ENCODE assay signal across 8 cellular contexts in the genomic region with DNA sequence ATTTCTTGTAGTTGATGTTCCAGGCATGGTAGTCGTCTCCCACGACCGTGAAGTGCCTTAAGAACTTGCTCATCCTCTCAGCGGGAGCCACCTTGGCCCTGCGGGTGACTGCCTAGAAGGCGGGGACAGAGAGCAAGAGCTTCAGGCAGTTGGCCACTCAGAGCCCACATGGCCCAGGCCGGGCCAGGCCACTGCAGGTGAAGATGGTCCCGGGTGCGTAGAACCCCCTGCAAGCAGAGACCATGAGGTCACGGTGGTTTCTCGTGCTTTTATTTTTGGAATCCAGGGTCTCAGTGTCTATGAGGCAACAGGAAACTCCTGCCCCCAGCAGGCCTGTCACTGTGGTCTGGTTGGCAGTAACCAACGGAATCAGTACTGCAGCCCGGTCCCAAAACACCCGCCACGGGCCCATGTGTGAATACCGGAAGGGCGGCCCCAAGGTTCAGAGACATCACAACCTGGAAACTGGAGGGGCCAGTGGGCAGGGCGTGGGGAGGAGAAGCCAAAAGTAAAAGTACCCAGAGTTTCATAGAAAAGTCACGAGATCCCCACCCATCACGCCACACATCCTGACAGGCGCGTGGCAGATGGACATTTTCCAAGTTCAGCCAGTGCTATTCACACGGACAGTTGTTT. TPM values are rescaled to one million over a fixed set of nuclear protein-coding genes. Genes with fewer than 3 reads are reported as not detected.
A peak's percentile ranks its signal among the peaks of the same experiment; 100 is the strongest.
DNase-seq lines count a peak whose midpoint lies in the region; ATAC-seq and TF ChIP-seq lines count a peak whose summit lies in the region.

No MANE protein-coding gene starts in this region.

- no peaks in the 10 kb centered on the region for H3K9me3 Mint-ChIP-seq in dendritic cell treated with granulocyte-macrophage colony-stimulating factor and Interleukin-4, amounts not matched to agents 40 ng/mL and 50 ng/mL, for 4 days
- H3K9me3 Mint-ChIP-seq in neural progenitor cell, result peaks cover 19% of the 10 kb centered on the region

- H3K27me3 Mint-ChIP-seq in dendritic cell treated with granulocyte-macrophage colony-stimulating factor and Interleukin-4, amounts not matched to agents 40 ng/mL and 50 ng/mL, for 4 days, result no peaks in the 10 kb centered on the region
- peaks cover under 1% of the 10 kb centered on the region for H3K27me3 Mint-ChIP-seq in neural progenitor cell (ENCODE audit: insufficient read depth, low read depth)

- H3K27me3 ChIP-seq in OCI-LY1 (ENCODE audit: insufficient read depth, low read length) (no peaks in the 10 kb centered on the region), neural progenitor cell (no peaks in the 10 kb centered on the region)

- H3K4me2 ChIP-seq in OCI-LY1 (ENCODE audit: low read length), result peak overlapping the region; percentile 85
- no peak overlapping the region for H3K4me2 ChIP-seq in neural progenitor cell

- no peaks in the 10 kb centered on the region for H3K9me2 ChIP-seq in OCI-LY1 (ENCODE audit: low read depth, low read length)

- H3K36me3 Mint-ChIP-seq in dendritic cell treated with granulocyte-macrophage colony-stimulating factor and Interleukin-4, amounts not matched to agents 40 ng/mL and 50 ng/mL, for 4 days (ENCODE audit: low read depth), result peaks cover 71% of the 10 kb centered on the region
- H3K36me3 Mint-ChIP-seq in neural progenitor cell, result peaks cover 7% of the 10 kb centered on the region

- peak overlapping the region; percentile 44 for H3K4me3 Mint-ChIP-seq in dendritic cell treated with granulocyte-macrophage colony-stimulating factor and Interleukin-4, amounts not matched to agents 40 ng/mL and 50 ng/mL, for 4 days
- no peak overlapping the region for H3K4me3 Mint-ChIP-seq in neural progenitor cell

- H3K27ac ChIP-seq in OCI-LY1 (ENCODE audit: low read depth, low read length, poor library complexity, severe bottlenecking) (peak overlapping the region; percentile 91), neural progenitor cell (no peak overlapping the region)

- H3K27ac Mint-ChIP-seq in dendritic cell treated with granulocyte-macrophage colony-stimulating factor and Interleukin-4, amounts not matched to agents 40 ng/mL and 50 ng/mL, for 4 days, result peak overlapping the region; percentile 74
- H3K27ac Mint-ChIP-seq in neural progenitor cell, result no peak overlapping the region

- intact Hi-C loops in dendritic cell treated with granulocyte-macrophage colony-stimulating factor and Interleukin-4, amounts not matched to agents 40 ng/mL and 50 ng/mL, for 4 days (cut with micrococcal nuclease), result no loop called here

- peak overlapping the region; percentile 75 for H3K9ac ChIP-seq in OCI-LY1 (ENCODE audit: low read length)
- H3K9ac ChIP-seq in neural progenitor cell, result no peak overlapping the region

- H3K9me3 ChIP-seq in OCI-LY1 (ENCODE audit: low read length) (no peaks in the 10 kb centered on the region), neural progenitor cell (ENCODE audit: low read depth) (no peaks in the 10 kb centered on the region)

- ATAC-seq in GM18517 (IDR thresholded peaks at IDR 0.05; ENCODE audit: unreplicated experiment) (peak; percentile 87), HG02610 (IDR thresholded peaks at IDR 0.05; ENCODE audit: unreplicated experiment) (peak; percentile 90)

- H3K4me1 Mint-ChIP-seq in dendritic cell treated with granulocyte-macrophage colony-stimulating factor and Interleukin-4, amounts not matched to agents 40 ng/mL and 50 ng/mL, for 4 days (ENCODE audit: low read depth), result peaks cover 40% of the 10 kb centered on the region
- H3K4me1 Mint-ChIP-seq in neural progenitor cell, result peaks cover 11% of the 10 kb centered on the region

- H3K4me3 ChIP-seq in OCI-LY1 (ENCODE audit: low read depth, low read length, poor library complexity, severe bottlenecking), result peak overlapping the region; percentile 63
- no peak overlapping the region for H3K4me3 ChIP-seq in neural progenitor cell

- H3K4me1 ChIP-seq in OCI-LY1 (ENCODE audit: insufficient read depth, low read length, severe bottlenecking) (peaks cover 59% of the 10 kb centered on the region), neural progenitor cell (no peaks in the 10 kb centered on the region)

- H3K79me2 ChIP-seq in OCI-LY1 (ENCODE audit: insufficient read depth, low read length), result peaks cover 6% of the 10 kb centered on the region; the same call in 1 of the 2 replicates
- no peaks in the 10 kb centered on the region for H3K79me2 ChIP-seq in neural progenitor cell (ENCODE audit: low read depth)

- TF ChIP-seq CTCF in OCI-LY1 (IDR thresholded peaks at IDR 0.05; ENCODE audit: low read length) (no peak), neural progenitor cell (IDR thresholded peaks at IDR 0.05) (no peak)

- H3K36me3 ChIP-seq in OCI-LY1 (ENCODE audit: insufficient read depth, low read length), result peaks cover 29% of the 10 kb centered on the region
- H3K36me3 ChIP-seq in neural progenitor cell, result no peaks in the 10 kb centered on the region

- no peaks in the 10 kb centered on the region for H3F3A ChIP-seq in OCI-LY1 (ENCODE audit: insufficient read depth, low read length)
- no peaks in the 10 kb centered on the region for H3F3A ChIP-seq in neural progenitor cell (ENCODE audit: low read depth)

- H4K20me1 ChIP-seq in OCI-LY1 (ENCODE audit: insufficient read depth, low read length) (no peaks in the 10 kb centered on the region), neural progenitor cell (ENCODE audit: low read depth) (no peaks in the 10 kb centered on the region)

- H2AFZ ChIP-seq in OCI-LY1 (ENCODE audit: low read length) (no peak overlapping the region), neural progenitor cell (replicated peaks) (no peak overlapping the region)

- peak; percentile 25 to 34 for DNase-seq in stimulated activated CD8-positive, alpha-beta memory T cell treated with anti-CD3 and anti-CD28 coated beads, Interleukin-7, amount 100 ng/mL, for 1 hour (ENCODE audit: low read depth in 2 of 2)
- DNase-seq in midbrain (lab: John Stamatoyannopoulos, UW) (no peak), NCI-H2081 treated with DMSO at 0.1 percent for 48 hours (lab: John Stamatoyannopoulos, UW) (no peak), neural progenitor cell (ENCODE audit: low spot score) (no peak)

RNA-seq across cellular contexts. Expression of gene HVCN1, which starts 27.5 kb away (rescaled TPM):
- 12.0 and 16.4 TPM in 2 replicates for total RNA-seq in neural progenitor cell (ENCODE audit: low replicate concordance)

RNA-seq across cellular contexts. Expression of gene TCTN1, which starts 47.5 kb away (rescaled TPM):
- total RNA-seq in neural progenitor cell (ENCODE audit: low replicate concordance), result 42.7 and 48.6 TPM in 2 replicates

Comparison
In these comparisons a context has a peak if more than half of its experiments do, and no peak if none do; other contexts are left out.
1. DNase-seq: peak in stimulated activated CD8-positive, alpha-beta memory T cell treated with anti-CD3 and anti-CD28 coated beads, Interleukin-7, amount 100 ng/mL, for 1 hour (2 of 2); none in midbrain (single experiment), NCI-H2081 treated with DMSO at 0.1 percent for 48 hours (single experiment) and neural progenitor cell (single experiment).